In genomic region chr15:25772500-25772899, GRCh38 we compare ENCODE assay signal across 31 cellular contexts.
"Had no signal": no experiment of that assay in that cellular context is flagged by ENCODE, and none has a peak within 500 bp of the region (broad histone marks: within the 10 kb centered on the region; RNA-seq: fewer than 3 reads in every experiment).

No MANE protein-coding gene starts in this region.

- H3K4me3 ChIP-seq: ascending aorta, left ventricle myocardium inferior, pancreas, prostate gland, sigmoid colon, suprapubic skin, tibial nerve had no signal

- H3K27ac ChIP-seq: ascending aorta, epithelial cell of prostate, left ventricle myocardium inferior, neutrophil, pancreas, prostate gland, sigmoid colon, suprapubic skin, tibial nerve had no signal

- H3K4me1 ChIP-seq: pancreas, prostate gland had no signal

- H3K27me3 Mint-ChIP-seq: activated CD8-positive, alpha-beta T cell treated with anti-CD3 and anti-CD28 coated beads for 36 hours; activated naive CD4-positive, alpha-beta T cell treated with anti-CD3 and anti-CD28 coated beads, Interleukin-2, amount 10 ng/mL, durations not matched to agents 7 days and 5 days; activated naive CD8-positive, alpha-beta T cell treated with anti-CD3 and anti-CD28 coated beads, Interleukin-2, amount 10 ng/mL, durations not matched to agents 7 days and 5 days; central memory CD8-positive, alpha-beta T cell had no signal

- DNase-seq: activated CD4-positive, alpha-beta T cell treated with anti-CD3 and anti-CD28 coated beads, Interleukin-2, amount 50 U/mL, for 1 hour; activated CD4-positive, CD25-positive, alpha-beta regulatory T cell treated with anti-CD3 and anti-CD28 coated beads, Interleukin-2, amount 50 U/mL, for 72 hours; activated CD8-positive, alpha-beta T cell treated with anti-CD3 and anti-CD28 coated beads for 36 hours; activated effector memory CD4-positive, alpha-beta T cell treated with anti-CD3 and anti-CD28 coated beads, Interleukin-2, amount 50 U/mL, for 16 hours; activated naive CD4-positive, alpha-beta T cell treated with anti-CD3 and anti-CD28 coated beads, Interleukin-2, amount 10 ng/mL, durations not matched to agents 7 days and 5 days; activated naive CD8-positive, alpha-beta T cell treated with anti-CD3 and anti-CD28 coated beads, Interleukin-2, amount 10 ng/mL, durations not matched to agents 7 days and 5 days; activated T-cell treated with anti-CD3 and anti-CD28 coated beads for 4 hours; dermis blood vessel endothelial cell; effector CD8-positive, alpha-beta T cell; islet precursor cell; left ventricle myocardium inferior; naive B cell; nephron progenitor cell; pancreas; retina; sigmoid colon; small intestine; stimulated activated naive CD4-positive, alpha-beta T cell; T-helper 2 cell had no signal

- H3K27ac Mint-ChIP-seq: activated CD8-positive, alpha-beta T cell treated with anti-CD3 and anti-CD28 coated beads for 36 hours; activated naive CD4-positive, alpha-beta T cell treated with anti-CD3 and anti-CD28 coated beads, Interleukin-2, amount 10 ng/mL, durations not matched to agents 7 days and 5 days; activated naive CD8-positive, alpha-beta T cell treated with anti-CD3 and anti-CD28 coated beads, Interleukin-2, amount 10 ng/mL, durations not matched to agents 7 days and 5 days; activated T-helper 1 cell treated with anti-CD3 and anti-CD28 coated beads, Interleukin-12 subunit alpha, Interleukin-12 subunit beta, Interleukin-2, Interleukin-4 antibody, amounts not matched to agents 30 ng/mL and 10 ng/mL and 1 ng/mL, durations not matched to agents 14 hours and 24 hours and 36 hours; mesothelial cell of epicardium; naive B cell; nephron progenitor cell had no signal

- H3K36me3 Mint-ChIP-seq: mesothelial cell of epicardium, naive B cell had no signal

- H3K4me1 Mint-ChIP-seq: central memory CD8-positive, alpha-beta T cell had no signal

- H3K27me3 ChIP-seq: ascending aorta, neutrophil, pancreas, sigmoid colon, suprapubic skin, tibial nerve had no signal

- H3K4me3 Mint-ChIP-seq: activated CD8-positive, alpha-beta T cell treated with anti-CD3 and anti-CD28 coated beads for 36 hours; activated naive CD4-positive, alpha-beta T cell treated with anti-CD3 and anti-CD28 coated beads, Interleukin-2, amount 10 ng/mL, durations not matched to agents 7 days and 5 days; activated naive CD8-positive, alpha-beta T cell treated with anti-CD3 and anti-CD28 coated beads, Interleukin-2, amount 10 ng/mL, durations not matched to agents 7 days and 5 days; activated T-helper 1 cell treated with anti-CD3 and anti-CD28 coated beads, Interleukin-12 subunit alpha, Interleukin-12 subunit beta, Interleukin-2, Interleukin-4 antibody, amounts not matched to agents 30 ng/mL and 10 ng/mL and 1 ng/mL, durations not matched to agents 14 hours and 24 hours and 36 hours; central memory CD8-positive, alpha-beta T cell; mesothelial cell of epicardium; naive B cell; nephron progenitor cell had no signal

- H3K9me3 Mint-ChIP-seq: activated CD8-positive, alpha-beta T cell treated with anti-CD3 and anti-CD28 coated beads for 36 hours; activated naive CD4-positive, alpha-beta T cell treated with anti-CD3 and anti-CD28 coated beads, Interleukin-2, amount 10 ng/mL, durations not matched to agents 7 days and 5 days; activated naive CD8-positive, alpha-beta T cell treated with anti-CD3 and anti-CD28 coated beads, Interleukin-2, amount 10 ng/mL, durations not matched to agents 7 days and 5 days; activated T-helper 1 cell treated with anti-CD3 and anti-CD28 coated beads, Interleukin-12 subunit alpha, Interleukin-12 subunit beta, Interleukin-2, Interleukin-4 antibody, amounts not matched to agents 30 ng/mL and 10 ng/mL and 1 ng/mL, durations not matched to agents 14 hours and 24 hours and 36 hours; central memory CD8-positive, alpha-beta T cell; mesothelial cell of epicardium; naive B cell; nephron progenitor cell had no signal

- ATAC-seq: activated CD8-positive, alpha-beta T cell treated with anti-CD3 and anti-CD28 coated beads for 36 hours; pancreas had no signal

- FAIRE-seq: colon, endometrium, frontal cortex, pancreas, small intestine had no signal

- H3K36me3 ChIP-seq: ascending aorta, left ventricle myocardium inferior, neutrophil, pancreas, prostate gland, sigmoid colon, suprapubic skin, tibial nerve had no signal

- H3K9me3 ChIP-seq: ascending aorta, left ventricle myocardium inferior, neutrophil, pancreas, prostate gland, sigmoid colon, suprapubic skin, tibial nerve had no signal
